Comparison of ENCODE assay signal across 36 cellular contexts in the genomic region with DNA sequence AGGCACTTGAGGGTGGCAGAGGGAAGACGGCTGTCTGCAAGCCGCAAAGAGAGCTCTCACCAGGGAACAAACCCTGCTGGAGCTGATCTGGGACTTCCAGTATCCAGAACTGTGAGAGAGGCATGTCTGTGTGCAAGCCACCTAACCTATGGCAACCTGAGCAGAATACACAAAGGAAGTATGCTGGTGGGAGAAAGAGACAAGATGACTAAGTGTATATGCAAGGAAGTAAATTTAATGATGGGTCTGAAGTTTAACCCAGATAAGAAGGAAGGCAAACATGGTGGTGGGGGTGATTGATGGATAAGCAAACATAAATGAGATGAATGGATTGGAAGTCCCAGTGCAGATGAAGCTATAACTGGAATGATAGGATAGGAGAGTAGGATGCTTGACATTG.
"Had no signal": no experiment of that assay in that cellular context is flagged by ENCODE, and none has a peak within 500 bp of the region (broad histone marks: within the 10 kb centered on the region; RNA-seq: fewer than 3 reads in every experiment).

No MANE protein-coding gene starts in this region.

- H3K27ac ChIP-seq: adrenal gland, ascending aorta, cardiac muscle cell, VCaP had no signal

- H3K4me1 ChIP-seq: adrenal gland had no signal

- DNase-seq: activated B cell treated with CpG ODN at 0.5 μM for 24 hours; activated CD4-positive, alpha-beta memory T cell treated with anti-CD3 and anti-CD28 coated beads for 36 hours; activated CD4-positive, alpha-beta T cell treated with anti-CD3 and anti-CD28 coated beads for 4 hours; activated CD4-positive, alpha-beta T cell treated with anti-CD3 and anti-CD28 coated beads, Interleukin-2, amount 10 ng/mL, durations not matched to agents 24 days and 14 days; activated CD4-positive, alpha-beta T cell treated with anti-CD3 and anti-CD28 coated beads, Interleukin-2, amount 50 U/mL, for 1 hour; activated CD4-positive, alpha-beta T cell treated with anti-CD3 and anti-CD28 coated beads, Interleukin-2, amount 50 U/mL, for 4 hours; activated CD4-positive, CD25-positive, alpha-beta regulatory T cell treated with anti-CD3 and anti-CD28 coated beads, Interleukin-2, amount 50 U/mL, for 72 hours; activated CD8-positive, alpha-beta memory T cell treated with anti-CD3 and anti-CD28 coated beads, Interleukin-2, amount 50 U/mL, for 4 hours; activated CD8-positive, alpha-beta T cell treated with anti-CD3 and anti-CD28 coated beads for 36 hours; activated effector memory CD4-positive, alpha-beta T cell treated with anti-CD3 and anti-CD28 coated beads, Interleukin-2, amount 50 U/mL, for 16 hours; activated gamma-delta T cell treated with Interleukin-2 at 50 U/mL for 16 hours; activated naive CD4-positive, alpha-beta T cell; activated naive CD4-positive, alpha-beta T cell treated with anti-CD3 and anti-CD28 coated beads for 36 hours; activated naive CD4-positive, alpha-beta T cell treated with anti-CD3 and anti-CD28 coated beads, Interleukin-2, amount 50 U/mL, for 16 hours; activated naive CD8-positive, alpha-beta T cell treated with anti-CD3 and anti-CD28 coated beads for 36 hours; activated T-cell treated with anti-CD3 and anti-CD28 coated beads for 4 hours; activated T-cell treated with anti-CD3 and anti-CD28 coated beads, Interleukin-2, amount 50 U/mL, for 1 hour; activated T-cell treated with anti-CD3 and anti-CD28 coated beads, Interleukin-2, amount 50 U/mL, for 4 hours; activated T-cell treated with anti-CD3 and anti-CD28 coated beads, Interleukin-2, amount 50 U/mL, for 72 hours; adrenal gland; amniotic stem cell; caudate nucleus; cerebellar nuclear complex; T-helper 1 cell; T-helper 2 cell; T-helper 9 cell had no signal

- H3K9me3 Mint-ChIP-seq: activated B cell treated with CpG ODN at 0.5 μM for 24 hours; activated CD4-positive, alpha-beta memory T cell treated with anti-CD3 and anti-CD28 coated beads for 36 hours; activated CD4-positive, alpha-beta T cell treated with anti-CD3 and anti-CD28 coated beads, Interleukin-2, amount 10 ng/mL, durations not matched to agents 24 days and 14 days; activated CD8-positive, alpha-beta T cell treated with anti-CD3 and anti-CD28 coated beads for 36 hours; activated naive CD4-positive, alpha-beta T cell treated with anti-CD3 and anti-CD28 coated beads for 36 hours; activated naive CD8-positive, alpha-beta T cell treated with anti-CD3 and anti-CD28 coated beads for 36 hours; activated T-cell treated with anti-CD3 and anti-CD28 coated beads, Interleukin-2, amount 50 U/mL, for 4 hours; activated T-helper 1 cell treated with anti-CD3 and anti-CD28 coated beads, Interleukin-12 subunit alpha, Interleukin-12 subunit beta, Interleukin-2, Interleukin-4 antibody, amounts not matched to agents 30 ng/mL and 10 ng/mL and 1 ng/mL, durations not matched to agents 14 hours and 24 hours and 36 hours; activated T-helper 17 cell treated with anti-CD3 and anti-CD28 coated beads, Interleukin-2, amount 50 U/mL, for 72 hours; central memory CD8-positive, alpha-beta T cell; T-helper 1 cell treated with Interleukin-12 subunit alpha and Interleukin-12 subunit beta and Interleukin-4 antibody, amounts not matched to agents 30 μg/mL and 1 μg/mL, for 36 hours; T-helper 2 cell treated with Interferon-gamma antibody and Interleukin-4, amounts not matched to agents 5 μg/mL and 100 μg/mL, for 36 hours had no signal

- H3K4me1 Mint-ChIP-seq: activated B cell treated with CpG ODN at 0.5 μM for 24 hours; activated CD4-positive, alpha-beta T cell treated with anti-CD3 and anti-CD28 coated beads, Interleukin-2, amount 10 ng/mL, durations not matched to agents 24 days and 14 days; activated naive CD8-positive, alpha-beta T cell treated with anti-CD3 and anti-CD28 coated beads for 36 hours; activated T-helper 17 cell treated with anti-CD3 and anti-CD28 coated beads, Interleukin-2, amount 50 U/mL, for 72 hours; central memory CD8-positive, alpha-beta T cell had no signal

- H3K36me3 Mint-ChIP-seq: activated CD4-positive, alpha-beta memory T cell treated with anti-CD3 and anti-CD28 coated beads for 36 hours; activated naive CD4-positive, alpha-beta T cell treated with anti-CD3 and anti-CD28 coated beads, Interleukin-2, amount 50 U/mL, for 72 hours; activated naive CD8-positive, alpha-beta T cell treated with anti-CD3 and anti-CD28 coated beads for 36 hours; brain had no signal

- H3K9me3 ChIP-seq: adrenal gland, ascending aorta had no signal

- H3K27ac Mint-ChIP-seq: activated B cell treated with CpG ODN at 0.5 μM for 24 hours; activated CD4-positive, alpha-beta memory T cell treated with anti-CD3 and anti-CD28 coated beads for 36 hours; activated CD4-positive, alpha-beta T cell treated with anti-CD3 and anti-CD28 coated beads, Interleukin-2, amount 10 ng/mL, durations not matched to agents 24 days and 14 days; activated CD8-positive, alpha-beta T cell treated with anti-CD3 and anti-CD28 coated beads for 36 hours; activated naive CD4-positive, alpha-beta T cell treated with anti-CD3 and anti-CD28 coated beads for 36 hours; activated naive CD4-positive, alpha-beta T cell treated with anti-CD3 and anti-CD28 coated beads, Interleukin-2, amount 50 U/mL, for 72 hours; activated naive CD8-positive, alpha-beta T cell treated with anti-CD3 and anti-CD28 coated beads for 36 hours; activated T-cell treated with anti-CD3 and anti-CD28 coated beads, Interleukin-2, amount 50 U/mL, for 72 hours; activated T-helper 1 cell treated with anti-CD3 and anti-CD28 coated beads, Interleukin-12 subunit alpha, Interleukin-12 subunit beta, Interleukin-2, Interleukin-4 antibody, amounts not matched to agents 30 ng/mL and 10 ng/mL and 1 ng/mL, durations not matched to agents 14 hours and 24 hours and 36 hours; activated T-helper 17 cell treated with anti-CD3 and anti-CD28 coated beads, Interleukin-2, amount 50 U/mL, for 72 hours; brain; T-helper 1 cell treated with Interleukin-12 subunit alpha and Interleukin-12 subunit beta and Interleukin-4 antibody, amounts not matched to agents 30 μg/mL and 1 μg/mL, for 36 hours; T-helper 2 cell treated with Interferon-gamma antibody and Interleukin-4, amounts not matched to agents 5 μg/mL and 100 μg/mL, for 36 hours had no signal

- ATAC-seq: activated CD8-positive, alpha-beta T cell treated with anti-CD3 and anti-CD28 coated beads for 36 hours; activated naive CD4-positive, alpha-beta T cell treated with anti-CD3 and anti-CD28 coated beads, Interleukin-2, amount 50 U/mL, for 72 hours; activated T-cell treated with anti-CD3 and anti-CD28 coated beads, Interleukin-2, amount 50 U/mL, for 4 hours; activated T-cell treated with anti-CD3 and anti-CD28 coated beads, Interleukin-2, amount 50 U/mL, for 72 hours; activated T-helper 17 cell treated with anti-CD3 and anti-CD28 coated beads, Interleukin-2, amount 50 U/mL, for 72 hours had no signal

- H3K4me3 Mint-ChIP-seq: activated B cell treated with CpG ODN at 0.5 μM for 24 hours; activated CD4-positive, alpha-beta memory T cell treated with anti-CD3 and anti-CD28 coated beads for 36 hours; activated CD4-positive, alpha-beta T cell treated with anti-CD3 and anti-CD28 coated beads, Interleukin-2, amount 10 ng/mL, durations not matched to agents 24 days and 14 days; activated CD8-positive, alpha-beta T cell treated with anti-CD3 and anti-CD28 coated beads for 36 hours; activated naive CD4-positive, alpha-beta T cell treated with anti-CD3 and anti-CD28 coated beads for 36 hours; activated naive CD8-positive, alpha-beta T cell treated with anti-CD3 and anti-CD28 coated beads for 36 hours; activated T-cell treated with anti-CD3 and anti-CD28 coated beads, Interleukin-2, amount 50 U/mL, for 4 hours; activated T-cell treated with anti-CD3 and anti-CD28 coated beads, Interleukin-2, amount 50 U/mL, for 72 hours; activated T-helper 1 cell treated with anti-CD3 and anti-CD28 coated beads, Interleukin-12 subunit alpha, Interleukin-12 subunit beta, Interleukin-2, Interleukin-4 antibody, amounts not matched to agents 30 ng/mL and 10 ng/mL and 1 ng/mL, durations not matched to agents 14 hours and 24 hours and 36 hours; activated T-helper 17 cell treated with anti-CD3 and anti-CD28 coated beads, Interleukin-2, amount 50 U/mL, for 72 hours; brain; central memory CD8-positive, alpha-beta T cell; T-helper 1 cell treated with Interleukin-12 subunit alpha and Interleukin-12 subunit beta and Interleukin-4 antibody, amounts not matched to agents 30 μg/mL and 1 μg/mL, for 36 hours; T-helper 2 cell treated with Interferon-gamma antibody and Interleukin-4, amounts not matched to agents 5 μg/mL and 100 μg/mL, for 36 hours had no signal

- H3K27me3 ChIP-seq: adrenal gland, ascending aorta, cardiac muscle cell had no signal

- H3K36me3 ChIP-seq: adrenal gland, ascending aorta, cardiac muscle cell had no signal

- H3K4me3 ChIP-seq: adrenal gland, ascending aorta, cardiac muscle cell had no signal
